9 cellular contexts compared by ENCODE assay signal in the genomic region with DNA sequence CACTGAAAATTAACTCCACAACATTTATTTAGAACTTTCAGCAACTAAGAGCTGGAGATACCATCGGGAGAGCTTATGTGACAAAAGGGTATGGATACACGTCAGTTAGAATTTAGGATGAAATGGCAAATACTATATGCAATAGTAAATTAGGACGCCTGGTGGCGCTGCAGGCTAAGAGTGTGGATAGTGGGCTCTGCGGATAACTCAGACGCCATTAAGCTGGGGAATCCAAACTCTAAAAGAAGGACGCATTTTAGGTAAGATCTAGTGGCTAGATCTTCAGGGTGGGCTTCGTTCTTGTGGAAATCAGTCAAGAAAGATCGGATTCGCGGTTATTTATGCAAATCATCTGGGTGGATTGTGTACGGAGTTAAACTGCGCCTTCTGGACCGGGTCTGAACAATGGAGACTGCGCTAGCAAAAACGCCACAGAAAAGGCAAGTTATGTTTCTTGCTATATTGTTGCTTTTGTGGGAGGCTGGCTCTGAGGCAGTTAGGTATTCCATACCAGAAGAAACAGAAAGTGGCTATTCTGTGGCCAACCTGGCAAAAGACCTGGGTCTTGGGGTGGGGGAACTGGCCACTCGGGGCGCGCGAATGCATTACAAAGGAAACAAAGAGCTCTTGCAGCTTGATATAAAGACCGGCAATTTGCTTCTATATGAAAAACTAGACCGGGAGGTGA. TPM values are rescaled to one million over a fixed set of nuclear protein-coding genes. Genes with fewer than 3 reads are reported as not detected.
DNase-seq lines count a peak whose midpoint lies in the region; ATAC-seq, FAIRE-seq and TF ChIP-seq lines count a peak whose summit lies in the region.
"Had no signal": no experiment of that assay in that cellular context is flagged by ENCODE, and none has a peak within 500 bp of the region (broad histone marks: within the 10 kb centered on the region; RNA-seq: fewer than 3 reads in every experiment).

A gene (plus strand): TSS at position 177 of the 688 bp plus-strand sequence. CDS start 229 bp downstream, at position 406.

- H3K9ac ChIP-seq in SK-N-MC (ENCODE audit: insufficient read length), result peak within 1 kb of the TSS; percentile 88

- H2AFZ ChIP-seq in GM23338, result peak within 1 kb of the TSS; percentile 84

- H3K36me3 ChIP-seq in GM23338 (ENCODE audit: insufficient read depth) (no peaks in the 10 kb centered on the region; the same call in 1 of the 2 replicates), SK-N-MC (ENCODE audit: insufficient read depth, low read length) (peaks cover 27% of the 10 kb centered on the region)

- no peaks in the 10 kb centered on the region for H4K20me1 ChIP-seq in GM23338 (replicated peaks; ENCODE audit: insufficient read depth)

- H3K36me3 Mint-ChIP-seq in GM23338 (ENCODE audit: low read depth), result peaks cover 55% of the 10 kb centered on the region

- TF ChIP-seq CTCF in GM23338 (conservative IDR thresholded peaks at IDR 0.05; ENCODE audit: low read depth in 2 of 2), result peak; percentile 87 to 93

- no peaks in the 10 kb centered on the region for H3K4me1 ChIP-seq in GM23338 (ENCODE audit: insufficient read depth)

- H3K9me2 ChIP-seq in GM23338 (ENCODE audit: insufficient read depth), result no peaks in the 10 kb centered on the region

- FAIRE-seq in A204.1 (lab: Jason Lieb, UNC), result peak; percentile 92
- FAIRE-seq: endometrium had no signal

- H3K27me3 Mint-ChIP-seq in GM23338 (ENCODE audit: insufficient read depth, low read depth, poor library complexity), result peaks cover 2% of the 10 kb centered on the region

- peaks cover 24% of the 10 kb centered on the region for H3K79me2 ChIP-seq in GM23338 (replicated peaks; ENCODE audit: insufficient read depth)

- H3K4me3 ChIP-seq in GM23338 (peak within 1 kb of the TSS; percentile 69), SK-N-MC (peak within 1 kb of the TSS; percentile 78), skeletal muscle cell (ENCODE audit: low read depth, low read length) (peak within 1 kb of the TSS; percentile 34)

- H3K4me1 Mint-ChIP-seq in GM23338, result no peaks in the 10 kb centered on the region

- peaks cover 4% of the 10 kb centered on the region for H3K9me3 ChIP-seq in SK-N-MC (ENCODE audit: low read depth, low read length)

- H3K27me3 ChIP-seq in GM23338 (ENCODE audit: insufficient read depth), result no peaks in the 10 kb centered on the region

- no peaks in the 10 kb centered on the region for H3F3A ChIP-seq in GM23338 (replicated peaks; ENCODE audit: low read depth)

- H3K27ac ChIP-seq in GM23338 (ENCODE audit: low read depth) (peak within 1 kb of the TSS; percentile 64), SK-N-MC (peak within 1 kb of the TSS; percentile 27)

- peak; percentile 90 for ATAC-seq in GM23338
- no peak for ATAC-seq in HG02840 (IDR thresholded peaks at IDR 0.05; ENCODE audit: low FRiP score, unreplicated experiment)
- no peak for ATAC-seq in HG03097 (IDR thresholded peaks at IDR 0.05; ENCODE audit: low FRiP score, unreplicated experiment)

- peaks cover 61% of the 10 kb centered on the region for H3K9me3 Mint-ChIP-seq in GM23338

- peak within 1 kb of the TSS; percentile 78 for H3K4me3 Mint-ChIP-seq in GM23338

- peak within 1 kb of the TSS; percentile 94 for H3K4me2 ChIP-seq in GM23338

- H3K27ac Mint-ChIP-seq in GM23338, result peak within 1 kb of the TSS; percentile 95

- peak; percentile 94 for DNase-seq in GM23338 (ENCODE audit: low spot score)
- DNase-seq in SK-N-MC (ENCODE audit: low read depth, low spot score), result peak; percentile 77
- peak; percentile 17 for DNase-seq in globus pallidus (ENCODE audit: low spot score)
- no peak for DNase-seq in skeletal muscle cell (ENCODE audit: low read depth)
- no peak for DNase-seq in mesenteric fat pad (ENCODE audit: low spot score)

TF ChIP-seq in GM23338, 12 proteins besides CTCF, POLR2A, EP300 and RAD21:
- peak; percentile 42; the same call in 1 of the 2 replicates for TF ChIP-seq POLR2AphosphoS5 (IDR thresholded peaks at IDR 0.05; ENCODE audit: low read depth)
- TF ChIP-seq STAT1 (IDR thresholded peaks at IDR 0.05; ENCODE audit: unreplicated experiment), result no peak
- TF ChIP-seq EZH2 (IDR thresholded peaks at IDR 0.05; ENCODE audit: low read depth, unreplicated experiment), result no peak
- TF ChIP-seq ZNF331 (CRISPR knock-in tag; IDR thresholded peaks at IDR 0.05; ENCODE audit: low read depth), result no peak
- TF ChIP-seq, protein P1, sequence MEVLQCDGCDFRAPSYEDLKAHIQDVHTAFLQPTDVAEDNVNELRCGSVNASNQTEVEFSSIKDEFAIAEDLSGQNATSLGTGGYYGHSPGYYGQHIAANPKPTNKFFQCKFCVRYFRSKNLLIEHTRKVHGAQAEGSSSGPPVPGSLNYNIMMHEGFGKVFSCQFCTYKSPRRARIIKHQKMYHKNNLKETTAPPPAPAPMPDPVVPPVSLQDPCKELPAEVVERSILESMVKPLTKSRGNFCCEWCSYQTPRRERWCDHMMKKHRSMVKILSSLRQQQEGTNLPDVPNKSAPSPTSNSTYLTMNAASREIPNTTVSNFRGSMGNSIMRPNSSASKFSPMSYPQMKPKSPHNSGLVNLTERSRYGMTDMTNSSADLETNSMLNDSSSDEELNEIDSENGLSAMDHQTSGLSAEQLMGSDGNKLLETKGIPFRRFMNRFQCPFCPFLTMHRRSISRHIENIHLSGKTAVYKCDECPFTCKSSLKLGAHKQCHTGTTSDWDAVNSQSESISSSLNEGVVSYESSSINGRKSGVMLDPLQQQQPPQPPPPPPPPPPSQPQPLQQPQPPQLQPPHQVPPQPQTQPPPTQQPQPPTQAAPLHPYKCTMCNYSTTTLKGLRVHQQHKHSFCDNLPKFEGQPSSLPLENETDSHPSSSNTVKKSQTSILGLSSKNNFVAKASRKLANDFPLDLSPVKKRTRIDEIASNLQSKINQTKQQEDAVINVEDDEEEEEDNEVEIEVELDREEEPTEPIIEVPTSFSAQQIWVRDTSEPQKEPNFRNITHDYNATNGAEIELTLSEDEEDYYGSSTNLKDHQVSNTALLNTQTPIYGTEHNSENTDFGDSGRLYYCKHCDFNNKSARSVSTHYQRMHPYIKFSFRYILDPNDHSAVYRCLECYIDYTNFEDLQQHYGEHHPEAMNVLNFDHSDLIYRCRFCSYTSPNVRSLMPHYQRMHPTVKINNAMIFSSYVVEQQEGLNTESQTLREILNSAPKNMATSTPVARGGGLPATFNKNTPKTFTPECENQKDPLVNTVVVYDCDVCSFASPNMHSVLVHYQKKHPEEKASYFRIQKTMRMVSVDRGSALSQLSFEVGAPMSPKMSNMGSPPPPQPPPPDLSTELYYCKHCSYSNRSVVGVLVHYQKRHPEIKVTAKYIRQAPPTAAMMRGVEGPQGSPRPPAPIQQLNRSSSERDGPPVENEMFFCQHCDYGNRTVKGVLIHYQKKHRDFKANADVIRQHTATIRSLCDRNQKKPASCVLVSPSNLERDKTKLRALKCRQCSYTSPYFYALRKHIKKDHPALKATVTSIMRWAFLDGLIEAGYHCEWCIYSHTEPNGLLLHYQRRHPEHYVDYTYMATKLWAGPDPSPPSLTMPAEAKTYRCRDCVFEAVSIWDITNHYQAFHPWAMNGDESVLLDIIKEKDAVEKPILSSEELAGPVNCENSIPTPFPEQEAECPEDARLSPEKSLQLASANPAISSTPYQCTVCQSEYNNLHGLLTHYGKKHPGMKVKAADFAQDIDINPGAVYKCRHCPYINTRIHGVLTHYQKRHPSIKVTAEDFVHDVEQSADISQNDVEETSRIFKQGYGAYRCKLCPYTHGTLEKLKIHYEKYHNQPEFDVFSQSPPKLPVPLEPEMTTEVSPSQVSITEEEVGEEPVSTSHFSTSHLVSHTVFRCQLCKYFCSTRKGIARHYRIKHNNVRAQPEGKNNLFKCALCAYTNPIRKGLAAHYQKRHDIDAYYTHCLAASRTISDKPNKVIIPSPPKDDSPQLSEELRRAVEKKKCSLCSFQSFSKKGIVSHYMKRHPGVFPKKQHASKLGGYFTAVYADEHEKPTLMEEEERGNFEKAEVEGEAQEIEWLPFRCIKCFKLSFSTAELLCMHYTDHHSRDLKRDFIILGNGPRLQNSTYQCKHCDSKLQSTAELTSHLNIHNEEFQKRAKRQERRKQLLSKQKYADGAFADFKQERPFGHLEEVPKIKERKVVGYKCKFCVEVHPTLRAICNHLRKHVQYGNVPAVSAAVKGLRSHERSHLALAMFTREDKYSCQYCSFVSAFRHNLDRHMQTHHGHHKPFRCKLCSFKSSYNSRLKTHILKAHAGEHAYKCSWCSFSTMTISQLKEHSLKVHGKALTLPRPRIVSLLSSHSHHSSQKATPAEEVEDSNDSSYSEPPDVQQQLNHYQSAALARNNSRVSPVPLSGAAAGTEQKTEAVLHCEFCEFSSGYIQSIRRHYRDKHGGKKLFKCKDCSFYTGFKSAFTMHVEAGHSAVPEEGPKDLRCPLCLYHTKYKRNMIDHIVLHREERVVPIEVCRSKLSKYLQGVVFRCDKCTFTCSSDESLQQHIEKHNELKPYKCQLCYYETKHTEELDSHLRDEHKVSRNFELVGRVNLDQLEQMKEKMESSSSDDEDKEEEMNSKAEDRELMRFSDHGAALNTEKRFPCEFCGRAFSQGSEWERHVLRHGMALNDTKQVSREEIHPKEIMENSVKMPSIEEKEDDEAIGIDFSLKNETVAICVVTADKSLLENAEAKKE (CRISPR knock-in tag; IDR thresholded peaks at IDR 0.05), result no peak

RNA-seq across cellular contexts. Expression of the gene that starts here (rescaled TPM):
- total RNA-seq in GM23338 (2014; rRNA removed; shearing (Covaris generic)), result 37.7 and 49.7 TPM in 2 replicates
- polyA plus RNA-seq in GM23338 (2016; fragmentation: Nextera tagmentation; extraction: Ambion mirVana), result 18.7 and 20.0 TPM in 2 replicates
- total RNA-seq in mesenteric fat pad, result 1.5 TPM

Comparison
In these comparisons a context has a peak if more than half of its experiments do, and no peak if none do; other contexts are left out.
1. RNA of the gene that starts here (total RNA-seq): 37.7 to 49.7 TPM in GM23338; 1.5 TPM in mesenteric fat pad (single experiment); every median in the first group is over 10 times any median in the second.
2. DNase-seq: peak in GM23338 (single experiment), SK-N-MC (single experiment) and globus pallidus (single experiment); none in skeletal muscle cell (single experiment) and mesenteric fat pad (single experiment).
3. Peak in every context shown above with its lines, with median percentiles within 50 percentile points of each other: H3K4me3 ChIP-seq.